ENCODE assay signal across 8 cellular contexts in genomic region chr3:175346573-175347356, GRCh38.
DNase-seq lines count a peak whose midpoint lies in the region; ATAC-seq, FAIRE-seq and TF ChIP-seq lines count a peak whose summit lies in the region.

No MANE protein-coding gene starts in this region.

- H3K36me3 Mint-ChIP-seq in osteocyte (ENCODE audit: unreplicated experiment): no peaks in the 10 kb centered on the region
- no peaks in the 10 kb centered on the region for H3K36me3 Mint-ChIP-seq in stimulated activated effector memory CD8-positive, alpha-beta T cell treated with anti-CD3 and anti-CD28 coated beads, Interleukin-12 subunit alpha, Interleukin-12 subunit beta, amount 100 ng/mL, for 72 hours

- ATAC-seq in GM21576 (IDR thresholded peaks at IDR 0.05; ENCODE audit: unreplicated experiment): no peak
- ATAC-seq in stimulated activated effector memory CD8-positive, alpha-beta T cell treated with anti-CD3 and anti-CD28 coated beads, Interleukin-12 subunit alpha, Interleukin-12 subunit beta, amount 100 ng/mL, for 72 hours: no peak

- dilution Hi-C loops in endothelial cell of umbilical vein (cut with MboI; ENCODE audit: extremely low pct_ligation_motif_present, low sequenced_read_pairs): no loop called here

- peaks cover 11% of the 10 kb centered on the region for H3K4me1 Mint-ChIP-seq in osteocyte (ENCODE audit: unreplicated experiment)
- no peaks in the 10 kb centered on the region for H3K4me1 Mint-ChIP-seq in stimulated activated effector memory CD8-positive, alpha-beta T cell treated with anti-CD3 and anti-CD28 coated beads, Interleukin-12 subunit alpha, Interleukin-12 subunit beta, amount 100 ng/mL, for 72 hours

- H3K27me3 Mint-ChIP-seq in osteocyte (ENCODE audit: unreplicated experiment): no peaks in the 10 kb centered on the region

- H3K4me3 ChIP-seq in endothelial cell of umbilical vein (replicated peaks in 1 of 3; ENCODE audit: insufficient read depth in 1 of 3, low read depth in 1 of 3, low read length in 3 of 3): no peak overlapping the region

- no peak overlapping the region for H3K4me3 Mint-ChIP-seq in osteocyte (ENCODE audit: unreplicated experiment)
- no peak overlapping the region for H3K4me3 Mint-ChIP-seq in stimulated activated effector memory CD8-positive, alpha-beta T cell treated with anti-CD3 and anti-CD28 coated beads, Interleukin-12 subunit alpha, Interleukin-12 subunit beta, amount 100 ng/mL, for 72 hours

- H2AFZ ChIP-seq in endothelial cell of umbilical vein (ENCODE audit: low read depth, low read length): no peak overlapping the region

- no peaks in the 10 kb centered on the region for H3K9me3 ChIP-seq in endothelial cell of umbilical vein (replicated peaks; ENCODE audit: control insufficient read depth, insufficient read depth, low read length)

- H4K20me1 ChIP-seq in endothelial cell of umbilical vein (replicated peaks; ENCODE audit: control insufficient read depth, extremely low read depth, insufficient read depth, low read length): no peaks in the 10 kb centered on the region

- H3K9me1 ChIP-seq in endothelial cell of umbilical vein (replicated peaks; ENCODE audit: control insufficient read depth, extremely low read depth, insufficient read depth, low read length): no peaks in the 10 kb centered on the region

- H3K27ac Mint-ChIP-seq in osteocyte (ENCODE audit: unreplicated experiment): peak overlapping the region; percentile 40
- H3K27ac Mint-ChIP-seq in stimulated activated effector memory CD8-positive, alpha-beta T cell treated with anti-CD3 and anti-CD28 coated beads, Interleukin-12 subunit alpha, Interleukin-12 subunit beta, amount 100 ng/mL, for 72 hours: no peak overlapping the region

- TF ChIP-seq CTCF in endothelial cell of umbilical vein (IDR thresholded peaks at IDR 0.05; ENCODE audit: extremely low read depth in 1 of 2, insufficient read depth in 1 of 2, low read depth in 1 of 2, low read length in 2 of 2) (no peak), osteocyte (IDR thresholded peaks at IDR 0.05) (no peak)

- H3K79me2 ChIP-seq in endothelial cell of umbilical vein (ENCODE audit: control insufficient read depth, insufficient read depth, low read length): no peaks in the 10 kb centered on the region

- no peaks in the 10 kb centered on the region for H3K27me3 ChIP-seq in endothelial cell of umbilical vein (ENCODE audit: control insufficient read depth in 2 of 2, insufficient read depth in 2 of 2, low read length in 2 of 2)

- H3K9ac ChIP-seq in endothelial cell of umbilical vein (replicated peaks; ENCODE audit: extremely low read depth, insufficient read depth, low read length): no peak overlapping the region

- no TSS peak for BruUV-seq in endothelial cell of umbilical vein (replicated peaks; lab: Mats Ljungman, UMichigan)

- no peaks in the 10 kb centered on the region for H3K9me3 Mint-ChIP-seq in osteocyte (ENCODE audit: unreplicated experiment)
- H3K9me3 Mint-ChIP-seq in stimulated activated effector memory CD8-positive, alpha-beta T cell treated with anti-CD3 and anti-CD28 coated beads, Interleukin-12 subunit alpha, Interleukin-12 subunit beta, amount 100 ng/mL, for 72 hours: peaks cover 13% of the 10 kb centered on the region

- DNase-seq in DMS53 treated with DMSO at 0.1 percent for 48 hours (lab: John Stamatoyannopoulos, UW; ENCODE audit: unreplicated experiment): peak; percentile 63
- DNase-seq in NCI-H2196 (lab: John Stamatoyannopoulos, UW; ENCODE audit: unreplicated experiment): peak; percentile 81
- peak; percentile 91 for DNase-seq in endothelial cell of umbilical vein (ENCODE audit: low read depth, low spot score)
- DNase-seq in osteocyte (ENCODE audit: extremely low spot score, unreplicated experiment): no peak
- DNase-seq in GDM1 (lab: John Stamatoyannopoulos, UW): no peak
- DNase-seq in activated CD8-positive, alpha-beta memory T cell treated with anti-CD3 and anti-CD28 coated beads, Interleukin-2, amount 50 U/mL, for 48 hours: no peak
- DNase-seq in stimulated activated effector memory CD8-positive, alpha-beta T cell treated with anti-CD3 and anti-CD28 coated beads, Interleukin-12 subunit alpha, Interleukin-12 subunit beta, amount 100 ng/mL, for 72 hours (ENCODE audit: low spot score in 2 of 2): no peak

- TF ChIP-seq POLR2A in endothelial cell of umbilical vein (IDR thresholded peaks at IDR 0.05; ENCODE audit: low read depth, low read length): no peak

- CTCF ChIA-PET in endothelial cell of umbilical vein (lab: Charles Lee): interaction anchor here (0.7 to 1.2 kb wide), 2 partner anchors 9 to 29 kb away, joined by 3 read pairs; no protein-coding TSS in a partner anchor

- H3K4me2 ChIP-seq in endothelial cell of umbilical vein (ENCODE audit: insufficient read depth, low read length): peak overlapping the region; percentile 2

- intact Hi-C loops in endothelial cell of umbilical vein (cut with micrococcal nuclease): no loop called here

- peak; percentile 87 for FAIRE-seq in endothelial cell of umbilical vein (lab: Jason Lieb, UNC)

- H3K27ac ChIP-seq in endothelial cell of umbilical vein (ENCODE audit: insufficient read depth, low read depth, low read length): no peak overlapping the region

- POLR2A ChIA-PET in endothelial cell of umbilical vein (lab: Charles Lee): no interaction called here

- H3K36me3 ChIP-seq in endothelial cell of umbilical vein (ENCODE audit: control insufficient read depth in 2 of 2, extremely low read depth in 1 of 2, insufficient read depth in 2 of 2, low read length in 2 of 2): no peaks in the 10 kb centered on the region

- H3K4me1 ChIP-seq in endothelial cell of umbilical vein (ENCODE audit: control insufficient read depth, extremely low read depth, insufficient read depth, low read length): peaks cover 13% of the 10 kb centered on the region

TF ChIP-seq in endothelial cell of umbilical vein, 7 proteins besides CTCF, POLR2A, EP300 and RAD21:
- TF ChIP-seq GATA2 (IDR thresholded peaks at IDR 0.05; ENCODE audit: insufficient read depth, insufficient read length, low read depth, low read length) (peak; percentile 43), FOS (IDR thresholded peaks at IDR 0.05; ENCODE audit: borderline replicate concordance, insufficient read depth, low read length) (peak; percentile 86), POLR2AphosphoS5 (IDR thresholded peaks at IDR 0.05; ENCODE audit: insufficient read depth, low read depth, low read length) (peak; percentile 39), JUN (IDR thresholded peaks at IDR 0.05; ENCODE audit: borderline replicate concordance, insufficient read depth, insufficient read length, low read depth) (peak; percentile 40), MAX (IDR thresholded peaks at IDR 0.05; ENCODE audit: insufficient read depth, insufficient read length) (no peak), MYC (IDR thresholded peaks at IDR 0.05; ENCODE audit: low read depth, low read length) (no peak), EZH2 (IDR thresholded peaks at IDR 0.05; ENCODE audit: borderline replicate concordance, low read depth, low read length, severe bottlenecking) (no peak)

Comparison
In these comparisons a context has a peak if more than half of its experiments do, and no peak if none do; other contexts are left out.
1. DNase-seq: peak in DMS53 treated with DMSO at 0.1 percent for 48 hours (single experiment), NCI-H2196 (single experiment) and endothelial cell of umbilical vein (single experiment); none in osteocyte (single experiment), GDM1 (single experiment), activated CD8-positive, alpha-beta memory T cell treated with anti-CD3 and anti-CD28 coated beads, Interleukin-2, amount 50 U/mL, for 48 hours (single experiment) and stimulated activated effector memory CD8-positive, alpha-beta T cell treated with anti-CD3 and anti-CD28 coated beads, Interleukin-12 subunit alpha, Interleukin-12 subunit beta, amount 100 ng/mL, for 72 hours (0 of 2).